Comparison of ENCODE assay signal across 12 cellular contexts in genomic region chr19:39167461-39168257, GRCh38. TPM values are rescaled to one million over a fixed set of nuclear protein-coding genes. Genes with fewer than 3 reads are reported as not detected.
DNase-seq lines count a peak whose midpoint lies in the region; ATAC-seq, FAIRE-seq and TF ChIP-seq lines count a peak whose summit lies in the region.
"Had no signal": no experiment of that assay in that cellular context is flagged by ENCODE, and none has a peak within 500 bp of the region (broad histone marks: within the 10 kb centered on the region; RNA-seq: fewer than 3 reads in every experiment).

No MANE protein-coding gene starts in this region.

- DNase-seq in GM23338 (ENCODE audit: low spot score) = peak; percentile 38
- peak; percentile 60 for DNase-seq in PC-3
- DNase-seq in iPS-NIHi7 (ENCODE audit: extremely low spot score) = peak; percentile 66
- DNase-seq in stimulated activated effector memory CD8-positive, alpha-beta T cell treated with anti-CD3 and anti-CD28 coated beads, Interleukin-12 subunit alpha, Interleukin-12 subunit beta, amount 100 ng/mL, for 72 hours (ENCODE audit: low spot score in 2 of 2) = no peak
- no peak for DNase-seq in activated gamma-delta T cell treated with Interleukin-2 at 50 U/mL for 16 hours
- no peak for DNase-seq in stimulated activated naive B cell treated with anti-CD40 and anti-IgM and Interleukin-4, amounts not matched to agents 10 μg/mL and 1 μg/mL and 100 μg/mL, for 72 hours
- DNase-seq in RCC 7860 (ENCODE audit: low spot score) = no peak
- DNase-seq: activated CD4-positive, CD25-positive, alpha-beta regulatory T cell; central memory CD4-positive, alpha-beta T cell; gastrocnemius medialis had no signal

- H3K4me3 ChIP-seq in GM23338 = no peak overlapping the region
- no peak overlapping the region for H3K4me3 ChIP-seq in PC-3 (ENCODE audit: low read length)
- H3K4me3 ChIP-seq: gastrocnemius medialis had no signal

- POLR2A ChIA-PET in PC-3 (lab: Charles Lee; ENCODE audit: unreplicated experiment) = no interaction called here

- no peak overlapping the region for H3K4me3 Mint-ChIP-seq in GM23338
- H3K4me3 Mint-ChIP-seq in stimulated activated effector memory CD8-positive, alpha-beta T cell treated with anti-CD3 and anti-CD28 coated beads, Interleukin-12 subunit alpha, Interleukin-12 subunit beta, amount 100 ng/mL, for 72 hours = no peak overlapping the region
- no peak overlapping the region for H3K4me3 Mint-ChIP-seq in stimulated activated naive B cell treated with anti-CD40 and anti-IgM and Interleukin-4, amounts not matched to agents 10 μg/mL and 1 μg/mL and 100 μg/mL, for 72 hours
- H3K4me3 Mint-ChIP-seq: IgD-negative memory B cell had no signal

- H3K79me2 ChIP-seq in GM23338 (replicated peaks; ENCODE audit: insufficient read depth) (peaks cover 9% of the 10 kb centered on the region), PC-3 (ENCODE audit: low read length) (peaks cover 24% of the 10 kb centered on the region)

- no peaks in the 10 kb centered on the region for H3K9me3 ChIP-seq in PC-3 (ENCODE audit: low read length)
- H3K9me3 ChIP-seq: gastrocnemius medialis had no signal

- peak overlapping the region; percentile 70; the same call in 1 of the 2 replicates for H3K27ac Mint-ChIP-seq in GM23338
- peak overlapping the region; percentile 20 for H3K27ac Mint-ChIP-seq in stimulated activated effector memory CD8-positive, alpha-beta T cell treated with anti-CD3 and anti-CD28 coated beads, Interleukin-12 subunit alpha, Interleukin-12 subunit beta, amount 100 ng/mL, for 72 hours
- no peak overlapping the region for H3K27ac Mint-ChIP-seq in stimulated activated naive B cell treated with anti-CD40 and anti-IgM and Interleukin-4, amounts not matched to agents 10 μg/mL and 1 μg/mL and 100 μg/mL, for 72 hours
- H3K27ac Mint-ChIP-seq: IgD-negative memory B cell had no signal

- H3K36me3 ChIP-seq in GM23338 (ENCODE audit: insufficient read depth) = no peaks in the 10 kb centered on the region
- no peaks in the 10 kb centered on the region for H3K36me3 ChIP-seq in PC-3 (ENCODE audit: low read depth, low read length)
- H3K36me3 ChIP-seq: gastrocnemius medialis had no signal

- H3K27me3 Mint-ChIP-seq in GM23338 (ENCODE audit: insufficient read depth, low read depth, poor library complexity) = peaks cover 9% of the 10 kb centered on the region
- H3K27me3 Mint-ChIP-seq in stimulated activated naive B cell treated with anti-CD40 and anti-IgM and Interleukin-4, amounts not matched to agents 10 μg/mL and 1 μg/mL and 100 μg/mL, for 72 hours = no peaks in the 10 kb centered on the region
- H3K27me3 Mint-ChIP-seq: IgD-negative memory B cell had no signal

- H4K20me1 ChIP-seq in GM23338 (replicated peaks; ENCODE audit: insufficient read depth) = peaks cover 9% of the 10 kb centered on the region
- H4K20me1 ChIP-seq in PC-3 (ENCODE audit: low read length) = no peaks in the 10 kb centered on the region; the same call in 1 of the 2 replicates

- H3K36me3 Mint-ChIP-seq in GM23338 (ENCODE audit: low read depth) = peaks cover 5% of the 10 kb centered on the region; the same call in 1 of the 3 replicates
- peaks cover 7% of the 10 kb centered on the region for H3K36me3 Mint-ChIP-seq in stimulated activated effector memory CD8-positive, alpha-beta T cell treated with anti-CD3 and anti-CD28 coated beads, Interleukin-12 subunit alpha, Interleukin-12 subunit beta, amount 100 ng/mL, for 72 hours
- peaks cover 12 to 17% of the 10 kb centered on the region in 2 donors for H3K36me3 Mint-ChIP-seq in stimulated activated naive B cell treated with anti-CD40 and anti-IgM and Interleukin-4, amounts not matched to agents 10 μg/mL and 1 μg/mL and 100 μg/mL, for 72 hours
- H3K36me3 Mint-ChIP-seq: IgD-negative memory B cell had no signal

- no peaks in the 10 kb centered on the region for H3K9me2 ChIP-seq in GM23338 (ENCODE audit: insufficient read depth)
- no peaks in the 10 kb centered on the region for H3K9me2 ChIP-seq in PC-3 (replicated peaks; ENCODE audit: low read length)

- no peak for FAIRE-seq in RCC 7860 (lab: Jason Lieb, UNC)

- peaks cover 24% of the 10 kb centered on the region for H3K4me1 Mint-ChIP-seq in GM23338
- peaks cover 10% of the 10 kb centered on the region for H3K4me1 Mint-ChIP-seq in stimulated activated effector memory CD8-positive, alpha-beta T cell treated with anti-CD3 and anti-CD28 coated beads, Interleukin-12 subunit alpha, Interleukin-12 subunit beta, amount 100 ng/mL, for 72 hours
- H3K4me1 Mint-ChIP-seq in stimulated activated naive B cell treated with anti-CD40 and anti-IgM and Interleukin-4, amounts not matched to agents 10 μg/mL and 1 μg/mL and 100 μg/mL, for 72 hours = peaks cover 4 to 8% of the 10 kb centered on the region in 2 donors

- H3K4me2 ChIP-seq in GM23338 = 0 out of 2 replicates have a peak overlapping the region, but pooled peaks have one; percentile 32
- peak overlapping the region; percentile 61 for H3K4me2 ChIP-seq in PC-3 (ENCODE audit: low read length)

- intact Hi-C loops in PC-3 (cut with micrococcal nuclease) = no loop called here

- TF ChIP-seq CTCF in GM23338 (conservative IDR thresholded peaks at IDR 0.05; ENCODE audit: low read depth in 2 of 2) = no peak
- TF ChIP-seq CTCF in PC-3 (conservative IDR thresholded peaks at IDR 0.05; ENCODE audit: low read depth, low read length) = no peak

- peaks cover 12% of the 10 kb centered on the region; the same call in 1 of the 2 replicates for H3K4me1 ChIP-seq in GM23338 (ENCODE audit: insufficient read depth)
- H3K4me1 ChIP-seq in PC-3 (ENCODE audit: insufficient read depth, low read length) = peaks cover 16% of the 10 kb centered on the region
- H3K4me1 ChIP-seq: gastrocnemius medialis had no signal

- no peaks in the 10 kb centered on the region for H3K27me3 ChIP-seq in GM23338 (ENCODE audit: insufficient read depth)
- H3K27me3 ChIP-seq in PC-3 (ENCODE audit: low read length) = no peaks in the 10 kb centered on the region
- H3K27me3 ChIP-seq: gastrocnemius medialis had no signal

- ATAC-seq in GM23338 (peak; percentile 70), PC-3 (peak; percentile 54), GM21619 (IDR thresholded peaks at IDR 0.05; ENCODE audit: unreplicated experiment) (no peak)
- ATAC-seq in stimulated activated effector memory CD8-positive, alpha-beta T cell treated with anti-CD3 and anti-CD28 coated beads, Interleukin-12 subunit alpha, Interleukin-12 subunit beta, amount 100 ng/mL, for 72 hours = no peak
- no peak for ATAC-seq in stimulated activated naive B cell treated with anti-CD40 and anti-IgM and Interleukin-4, amounts not matched to agents 10 μg/mL and 1 μg/mL and 100 μg/mL, for 72 hours (replicated peaks)
- ATAC-seq: gastrocnemius medialis had no signal

- H2AFZ ChIP-seq in GM23338 (no peak overlapping the region), PC-3 (ENCODE audit: low read length) (no peak overlapping the region)

- H3F3A ChIP-seq in GM23338 (replicated peaks; ENCODE audit: low read depth) = no peaks in the 10 kb centered on the region
- H3F3A ChIP-seq in PC-3 (ENCODE audit: low read length, unreplicated experiment) = no peaks in the 10 kb centered on the region

- BruUV-seq in PC-3 (replicated peaks; lab: Mats Ljungman, UMichigan) = no TSS peak

- CTCF ChIA-PET in PC-3 (lab: Charles Lee) = no interaction called here

- H3K27ac ChIP-seq in GM23338 (ENCODE audit: low read depth) = no peak overlapping the region
- H3K27ac ChIP-seq in PC-3 (ENCODE audit: low read length) = peak overlapping the region; percentile 44
- H3K27ac ChIP-seq: gastrocnemius medialis had no signal

- no peak overlapping the region for H3K9ac ChIP-seq in PC-3 (ENCODE audit: low read length)

- H3K9me3 Mint-ChIP-seq in GM23338 = no peaks in the 10 kb centered on the region
- H3K9me3 Mint-ChIP-seq in stimulated activated effector memory CD8-positive, alpha-beta T cell treated with anti-CD3 and anti-CD28 coated beads, Interleukin-12 subunit alpha, Interleukin-12 subunit beta, amount 100 ng/mL, for 72 hours = no peaks in the 10 kb centered on the region
- no peaks in the 10 kb centered on the region for H3K9me3 Mint-ChIP-seq in stimulated activated naive B cell treated with anti-CD40 and anti-IgM and Interleukin-4, amounts not matched to agents 10 μg/mL and 1 μg/mL and 100 μg/mL, for 72 hours
- H3K9me3 Mint-ChIP-seq: IgD-negative memory B cell had no signal

TF ChIP-seq in GM23338, 12 proteins besides CTCF, POLR2A, EP300 and RAD21 (continues in another document):
- no peak for TF ChIP-seq EZH2phosphoT487 (IDR thresholded peaks at IDR 0.05; ENCODE audit: unreplicated experiment)
- no peak for TF ChIP-seq EZH2 (IDR thresholded peaks at IDR 0.05; ENCODE audit: low read depth, unreplicated experiment)
- TF ChIP-seq ETS1 (IDR thresholded peaks at IDR 0.05) = no peak
- TF ChIP-seq ZNF331 (CRISPR knock-in tag; IDR thresholded peaks at IDR 0.05; ENCODE audit: low read depth) = no peak

RNA-seq across cellular contexts. Expression of gene NCCRP1, which starts 29.1 kb away (rescaled TPM):
- total RNA-seq in GM23338 (2014; rRNA removed; shearing (Covaris generic)) = 3.8 and 6.2 TPM in 2 replicates
- polyA plus RNA-seq in GM23338 (2016; fragmentation: Nextera tagmentation; extraction: Ambion mirVana) = 2.8 and 3.6 TPM in 2 replicates
- total RNA-seq in PC-3 (2014; rRNA removed) = 2.2 and 6.2 TPM in 2 replicates
- total RNA-seq: gastrocnemius medialis had no signal
- polyA plus RNA-seq: IgD-negative memory B cell had no signal

RNA-seq across cellular contexts. Expression of gene SYCN, which starts 36.4 kb away (rescaled TPM):
- not detected in 2 replicates for total RNA-seq in GM23338 (2014; rRNA removed; shearing (Covaris generic))
- polyA plus RNA-seq in GM23338 (2016; fragmentation: Nextera tagmentation; extraction: Ambion mirVana) = not detected in 2 replicates
- not detected in 2 replicates for total RNA-seq in PC-3 (2014; rRNA removed)
- total RNA-seq: gastrocnemius medialis had no signal
- polyA plus RNA-seq: IgD-negative memory B cell had no signal

RNA-seq across cellular contexts. Expression of gene PAK4, which starts 42.1 kb away (rescaled TPM):
- total RNA-seq in GM23338 (2014; rRNA removed; shearing (Covaris generic)) = 31.7 and 35.4 TPM in 2 replicates
- polyA plus RNA-seq in GM23338 (2016; fragmentation: Nextera tagmentation; extraction: Ambion mirVana) = 28.3 and 28.7 TPM in 2 replicates
- 13.5 and 16.2 TPM in 2 replicates for total RNA-seq in PC-3 (2014; rRNA removed)

Comparison
In these comparisons a context has a peak if more than half of its experiments do, and no peak if none do; other contexts are left out.
1. ATAC-seq: peak in GM23338 (single experiment) and PC-3 (single experiment); none in stimulated activated effector memory CD8-positive, alpha-beta T cell treated with anti-CD3 and anti-CD28 coated beads, Interleukin-12 subunit alpha, Interleukin-12 subunit beta, amount 100 ng/mL, for 72 hours (single experiment), GM21619 (single experiment) and stimulated activated naive B cell treated with anti-CD40 and anti-IgM and Interleukin-4, amounts not matched to agents 10 μg/mL and 1 μg/mL and 100 μg/mL, for 72 hours (0 of 2).
2. DNase-seq: peak in GM23338 (single experiment), PC-3 (single experiment) and iPS-NIHi7 (single experiment); none in stimulated activated effector memory CD8-positive, alpha-beta T cell treated with anti-CD3 and anti-CD28 coated beads, Interleukin-12 subunit alpha, Interleukin-12 subunit beta, amount 100 ng/mL, for 72 hours (0 of 2), activated gamma-delta T cell treated with Interleukin-2 at 50 U/mL for 16 hours (single experiment), stimulated activated naive B cell treated with anti-CD40 and anti-IgM and Interleukin-4, amounts not matched to agents 10 μg/mL and 1 μg/mL and 100 μg/mL, for 72 hours (single experiment) and RCC 7860 (single experiment).